9 cellular contexts compared by ENCODE assay signal in genomic region chr19:590396-590745, GRCh38. TPM values are rescaled to one million over a fixed set of nuclear protein-coding genes. Genes with fewer than 3 reads are reported as not detected.
DNase-seq lines count a peak whose midpoint lies in the region; ATAC-seq and TF ChIP-seq lines count a peak whose summit lies in the region.
"Had no signal": no experiment of that assay in that cellular context is flagged by ENCODE, and none has a peak within 500 bp of the region (broad histone marks: within the 10 kb centered on the region; RNA-seq: fewer than 3 reads in every experiment).

No MANE protein-coding gene starts in this region.

- H3K27me3 Mint-ChIP-seq in activated CD8-positive, alpha-beta T cell treated with anti-CD3 and anti-CD28 coated beads for 36 hours, result peaks cover 21% of the 10 kb centered on the region

- intact Hi-C loops in activated CD8-positive, alpha-beta T cell treated with anti-CD3 and anti-CD28 coated beads for 36 hours (cut with micrococcal nuclease), result no loop called here

- H3K27ac Mint-ChIP-seq in activated CD8-positive, alpha-beta T cell treated with anti-CD3 and anti-CD28 coated beads for 36 hours, result no peak overlapping the region

- CTCF ChIA-PET in activated CD8-positive, alpha-beta T cell treated with anti-CD3 and anti-CD28 coated beads for 36 hours (lab: Charles Lee), result no interaction called here

- no peaks in the 10 kb centered on the region for H3K9me3 Mint-ChIP-seq in activated CD8-positive, alpha-beta T cell treated with anti-CD3 and anti-CD28 coated beads for 36 hours

- H3K4me3 ChIP-seq in fibroblast of the aortic adventitia (ENCODE audit: low read depth, low read length), result peak overlapping the region; percentile 37

- peak; percentile 46 for DNase-seq in stimulated activated CD4-positive, alpha-beta T cell treated with anti-CD3 and anti-CD28 coated beads, Interleukin-15, amount 100 ng/mL, for 24 hours
- DNase-seq in stimulated activated CD4-positive, alpha-beta T cell treated with anti-CD3 and anti-CD28 coated beads, Interleukin-1b, Interleukin-23, amount 100 ng/mL, for 48 hours, result no peak
- peak; percentile 37 for DNase-seq in activated CD8-positive, alpha-beta T cell treated with anti-CD3 and anti-CD28 coated beads for 36 hours
- DNase-seq in fibroblast of the aortic adventitia (ENCODE audit: low read depth) (peak; percentile 12), NCI-H446 treated with DMSO at 0.1 percent for 48 hours (lab: John Stamatoyannopoulos, UW) (no peak), islet precursor cell (no peak)
- DNase-seq: aorta had no signal

- no peak for TF ChIP-seq CTCF in activated CD8-positive, alpha-beta T cell treated with anti-CD3 and anti-CD28 coated beads for 36 hours (IDR thresholded peaks at IDR 0.05)
- TF ChIP-seq CTCF in fibroblast of the aortic adventitia (IDR thresholded peaks at IDR 0.05; ENCODE audit: insufficient read depth, low read length), result no peak

- no peak overlapping the region for H3K4me3 Mint-ChIP-seq in activated CD8-positive, alpha-beta T cell treated with anti-CD3 and anti-CD28 coated beads for 36 hours

- peak; percentile 28 for ATAC-seq in activated CD8-positive, alpha-beta T cell treated with anti-CD3 and anti-CD28 coated beads for 36 hours
- ATAC-seq in GM21526 (IDR thresholded peaks at IDR 0.05; ENCODE audit: low FRiP score, unreplicated experiment) (no peak), HG03025 (IDR thresholded peaks at IDR 0.05; ENCODE audit: low FRiP score, unreplicated experiment) (no peak)

- H3K4me1 Mint-ChIP-seq in activated CD8-positive, alpha-beta T cell treated with anti-CD3 and anti-CD28 coated beads for 36 hours (ENCODE audit: low read depth), result peaks cover 2% of the 10 kb centered on the region

- H3K36me3 Mint-ChIP-seq in activated CD8-positive, alpha-beta T cell treated with anti-CD3 and anti-CD28 coated beads for 36 hours (ENCODE audit: low read depth), result no peaks in the 10 kb centered on the region

- POLR2A ChIA-PET in activated CD8-positive, alpha-beta T cell treated with anti-CD3 and anti-CD28 coated beads for 36 hours (lab: Charles Lee), result no interaction called here

RNA-seq across cellular contexts. Expression of gene HCN2, which starts 0.7 kb away (rescaled TPM):
- under 1 TPM; 0.18 TPM for total RNA-seq in activated CD8-positive, alpha-beta T cell treated with anti-CD3 and anti-CD28 coated beads for 36 hours
- total RNA-seq in fibroblast of the aortic adventitia (ENCODE audit: low replicate concordance), result 0.08 and 0.63 TPM in 2 replicates

RNA-seq across cellular contexts. Expression of gene BSG, which starts 18.0 kb away (rescaled TPM):
- 100 to 1,000 TPM; 159 to 160 TPM for total RNA-seq in activated CD8-positive, alpha-beta T cell treated with anti-CD3 and anti-CD28 coated beads for 36 hours
- 151 and 239 TPM in 2 replicates for total RNA-seq in fibroblast of the aortic adventitia (ENCODE audit: low replicate concordance)

RNA-seq across cellular contexts. Expression of gene POLRMT, which starts 43.0 kb away (rescaled TPM):
- 10 to 100 TPM; 66.6 to 67.9 TPM for total RNA-seq in activated CD8-positive, alpha-beta T cell treated with anti-CD3 and anti-CD28 coated beads for 36 hours
- total RNA-seq in fibroblast of the aortic adventitia (ENCODE audit: low replicate concordance), result 13.5 and 22.0 TPM in 2 replicates

RNA-seq across cellular contexts. Expression of gene GZMM, which starts 46.5 kb away (rescaled TPM):
- total RNA-seq in activated CD8-positive, alpha-beta T cell treated with anti-CD3 and anti-CD28 coated beads for 36 hours, result 10 to 100 TPM; 52.7 to 58.5 TPM
- not detected in 2 replicates for total RNA-seq in fibroblast of the aortic adventitia (ENCODE audit: low replicate concordance)

RNA-seq across cellular contexts. Expression of gene FGF22, which starts 49.3 kb away (rescaled TPM):
- under 1 TPM in 1 of 2 experiments, not detected in 1; 0.16 TPM for total RNA-seq in activated CD8-positive, alpha-beta T cell treated with anti-CD3 and anti-CD28 coated beads for 36 hours
- total RNA-seq in fibroblast of the aortic adventitia (ENCODE audit: low replicate concordance), result 0.27 TPM in 1 of 2 replicates, not detected in the other

Comparison
In these comparisons a context has a peak if more than half of its experiments do, and no peak if none do; other contexts are left out.
1. DNase-seq: peak in stimulated activated CD4-positive, alpha-beta T cell treated with anti-CD3 and anti-CD28 coated beads, Interleukin-15, amount 100 ng/mL, for 24 hours (single experiment), activated CD8-positive, alpha-beta T cell treated with anti-CD3 and anti-CD28 coated beads for 36 hours (single experiment) and fibroblast of the aortic adventitia (single experiment); none in stimulated activated CD4-positive, alpha-beta T cell treated with anti-CD3 and anti-CD28 coated beads, Interleukin-1b, Interleukin-23, amount 100 ng/mL, for 48 hours (single experiment), NCI-H446 treated with DMSO at 0.1 percent for 48 hours (single experiment) and islet precursor cell (single experiment).